Comparison of ENCODE assay signal across 8 cellular contexts in genomic region chrX:12975999-12976558, GRCh38. TPM values are rescaled to one million over a fixed set of nuclear protein-coding genes. Genes with fewer than 3 reads are reported as not detected.
DNase-seq lines count a peak whose midpoint lies in the region; ATAC-seq and TF ChIP-seq lines count a peak whose summit lies in the region.

No MANE protein-coding gene starts in this region.

- H3K27me3 ChIP-seq in DND-41 (ENCODE audit: insufficient read depth, low read length, poor library complexity) (no peaks in the 10 kb centered on the region), Loucy (ENCODE audit: insufficient read depth, low read length, poor library complexity, severe bottlenecking) (peaks cover 25% of the 10 kb centered on the region), WERI-Rb-1 (ENCODE audit: insufficient read depth, low read depth, severe bottlenecking) (no peaks in the 10 kb centered on the region), mononuclear cell (ENCODE audit: insufficient read depth, low read length) (no peaks in the 10 kb centered on the region)

- peak; percentile 67 for DNase-seq in DND-41
- peak; percentile 50 for DNase-seq in WERI-Rb-1
- DNase-seq in endothelial cell (ENCODE audit: low spot score), result no peak
- DNase-seq in amniotic stem cell (lab: John Stamatoyannopoulos, UW), result no peak
- DNase-seq in 8988T, result no peak

- H3F3A ChIP-seq in Loucy (ENCODE audit: low read depth), result peaks cover 12% of the 10 kb centered on the region

- peak overlapping the region; percentile 78; a peak in 3 of 4 replicates for H3K4me3 ChIP-seq in DND-41 (ENCODE audit: low read depth in 1 of 2, low read length in 2 of 2)
- H3K4me3 ChIP-seq in Loucy (ENCODE audit: low read length, poor library complexity, severe bottlenecking), result peak overlapping the region; percentile 89
- peak overlapping the region; percentile 99 for H3K4me3 ChIP-seq in WERI-Rb-1 (ENCODE audit: low read depth, low read length)
- H3K4me3 ChIP-seq in mononuclear cell (ENCODE audit: low read length), result peak overlapping the region; percentile 99
- peak overlapping the region; percentile 92 for H3K4me3 ChIP-seq in urinary bladder (ENCODE audit: low read depth, low read length)

- peak overlapping the region; percentile 96 for H3K4me3 Mint-ChIP-seq in endothelial cell (ENCODE audit: unreplicated experiment)

- H3K9me3 ChIP-seq in DND-41 (ENCODE audit: insufficient read depth, low read length, severe bottlenecking), result no peaks in the 10 kb centered on the region
- no peaks in the 10 kb centered on the region for H3K9me3 ChIP-seq in Loucy (ENCODE audit: insufficient read depth, low read depth, low read length)
- no peaks in the 10 kb centered on the region for H3K9me3 ChIP-seq in WERI-Rb-1 (ENCODE audit: severe bottlenecking)
- H3K9me3 ChIP-seq in mononuclear cell (ENCODE audit: low read depth, low read length), result no peaks in the 10 kb centered on the region

- WGBS in urinary bladder, result under 1% methylated on average over 34 of the region's 34 CpGs

- H3K9ac ChIP-seq in DND-41 (ENCODE audit: low read depth, low read length) (peak overlapping the region; percentile 98), Loucy (ENCODE audit: low read depth, low read length, poor library complexity, severe bottlenecking) (peak overlapping the region; percentile 100)

- no peak for TF ChIP-seq CTCF in DND-41 (IDR thresholded peaks at IDR 0.05; ENCODE audit: borderline replicate concordance, extremely low read depth, low read length, poor library complexity, severe bottlenecking)
- TF ChIP-seq CTCF in Loucy (conservative IDR thresholded peaks at IDR 0.05; ENCODE audit: low read length), result no peak
- no peak for TF ChIP-seq CTCF in WERI-Rb-1 (IDR thresholded peaks at IDR 0.05; ENCODE audit: low read depth, low read length)
- TF ChIP-seq CTCF in endothelial cell (IDR thresholded peaks at IDR 0.05; ENCODE audit: unreplicated experiment), result no peak

- H3K27ac ChIP-seq in DND-41 (ENCODE audit: low read length) (peak overlapping the region; percentile 97), WERI-Rb-1 (peak overlapping the region; percentile 78), urinary bladder (ENCODE audit: low read depth) (peak overlapping the region; percentile 91)

- H4K20me1 ChIP-seq in DND-41 (ENCODE audit: insufficient read depth, low read length) (peaks cover 10% of the 10 kb centered on the region), Loucy (ENCODE audit: insufficient read depth, low read length, poor library complexity, severe bottlenecking) (peaks cover 18% of the 10 kb centered on the region)

- peaks cover 45% of the 10 kb centered on the region for H3K4me1 ChIP-seq in DND-41 (ENCODE audit: insufficient read depth, low read length)
- peaks cover 29% of the 10 kb centered on the region for H3K4me1 ChIP-seq in Loucy (ENCODE audit: insufficient read depth, low read length, poor library complexity, severe bottlenecking)
- peaks cover 48% of the 10 kb centered on the region for H3K4me1 ChIP-seq in mononuclear cell (ENCODE audit: insufficient read depth, low read length)
- no peaks in the 10 kb centered on the region for H3K4me1 ChIP-seq in urinary bladder (ENCODE audit: insufficient read depth)

- peaks cover 76% of the 10 kb centered on the region for H3K79me2 ChIP-seq in DND-41 (ENCODE audit: insufficient read depth, low read length)
- peaks cover 93% of the 10 kb centered on the region for H3K79me2 ChIP-seq in Loucy (ENCODE audit: insufficient read depth, low read length)

- H3K36me3 ChIP-seq in DND-41 (ENCODE audit: insufficient read depth, low read length), result peaks cover 31% of the 10 kb centered on the region
- peaks cover 28% of the 10 kb centered on the region for H3K36me3 ChIP-seq in Loucy (ENCODE audit: insufficient read depth, low read length)
- peaks cover 24% of the 10 kb centered on the region for H3K36me3 ChIP-seq in WERI-Rb-1
- H3K36me3 ChIP-seq in urinary bladder (ENCODE audit: insufficient read depth), result no peaks in the 10 kb centered on the region

- ATAC-seq in DND-41 (ENCODE audit: insufficient read depth, low read depth), result no peak

- no peaks in the 10 kb centered on the region for H3K9me3 Mint-ChIP-seq in endothelial cell (ENCODE audit: unreplicated experiment)

- peak overlapping the region; percentile 96 for H3K27ac Mint-ChIP-seq in endothelial cell (ENCODE audit: unreplicated experiment)

- H3K4me2 ChIP-seq in DND-41 (ENCODE audit: insufficient read depth, low read length) (no peak overlapping the region; the same call in 1 of the 2 replicates), Loucy (ENCODE audit: low read depth, low read length, poor library complexity, severe bottlenecking) (peak overlapping the region; percentile 18)

- H3K27me3 Mint-ChIP-seq in endothelial cell (ENCODE audit: unreplicated experiment), result peaks cover 3% of the 10 kb centered on the region

- H2AFZ ChIP-seq in DND-41 (ENCODE audit: low read depth, low read length) (no peak overlapping the region), Loucy (ENCODE audit: low read length) (no peak overlapping the region)

- H3K4me1 Mint-ChIP-seq in endothelial cell (ENCODE audit: unreplicated experiment), result peaks cover 29% of the 10 kb centered on the region

- peaks cover 17% of the 10 kb centered on the region for H3K36me3 Mint-ChIP-seq in endothelial cell (ENCODE audit: low read depth, unreplicated experiment)

- no peaks in the 10 kb centered on the region for H3K9me2 ChIP-seq in Loucy (replicated peaks; ENCODE audit: low read depth, low read length)

RNA-seq across cellular contexts. Expression of gene TMSB4X, which starts 1.2 kb away (rescaled TPM):
- total RNA-seq in endothelial cell (ENCODE audit: unreplicated experiment) (3,201 TPM), mononuclear cell (5,748 TPM), urinary bladder (4,785 TPM)
- 4,487 TPM for polyA plus RNA-seq in urinary bladder

Comparison
In these comparisons a context has a peak if more than half of its experiments do, and no peak if none do; other contexts are left out.
1. DNase-seq: peak in DND-41 (single experiment) and WERI-Rb-1 (single experiment); none in endothelial cell (single experiment), amniotic stem cell (single experiment) and 8988T (single experiment).
2. Peak in every context shown above with its lines, with median percentiles within 50 percentile points of each other: H3K27ac ChIP-seq and H3K4me3 ChIP-seq.